ENCODE assay signal across 8 cellular contexts in the genomic region with DNA sequence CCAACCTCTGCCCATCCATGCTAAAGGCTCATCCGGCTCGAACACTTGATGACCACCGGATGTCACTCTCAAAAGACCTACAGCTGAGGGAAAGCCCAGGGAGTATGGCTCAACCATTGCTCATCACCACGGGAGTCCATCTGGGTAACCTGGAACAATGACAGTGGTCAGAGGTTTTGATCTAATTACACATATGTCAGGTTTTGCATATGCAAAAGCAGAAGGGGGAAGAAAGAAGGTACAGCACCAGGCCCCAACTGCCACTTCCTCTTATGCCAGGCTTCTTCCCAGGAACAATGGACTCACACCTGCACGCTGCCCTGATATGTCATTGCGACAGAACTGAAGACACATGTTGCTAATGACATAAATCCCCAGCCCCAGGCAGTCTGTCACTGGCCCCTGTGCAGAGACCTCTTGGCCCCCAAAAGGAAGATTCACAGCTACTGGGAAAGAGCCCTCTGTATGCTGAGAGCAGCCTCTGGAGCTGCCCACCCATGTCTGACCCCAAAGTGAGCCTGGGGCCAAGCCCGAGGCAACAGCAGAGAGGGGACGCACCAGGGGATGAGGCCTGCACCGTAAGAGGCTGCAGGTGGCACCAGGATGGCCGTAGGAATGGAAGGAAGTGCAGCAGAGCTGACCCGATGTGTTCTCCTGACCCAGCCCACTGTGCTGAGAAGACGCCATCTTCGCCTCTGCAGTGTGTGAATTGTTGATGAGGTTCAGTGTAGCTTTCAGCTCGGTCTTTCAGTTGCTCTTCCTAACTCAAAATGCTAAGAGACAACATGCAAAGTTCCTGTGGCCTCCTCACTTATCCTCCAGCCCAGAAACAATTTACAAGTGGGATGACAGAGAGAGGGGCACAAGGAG. TPM values are rescaled to one million over a fixed set of nuclear protein-coding genes. Genes with fewer than 3 reads are reported as not detected.
DNase-seq lines count a peak whose midpoint lies in the region; ATAC-seq and TF ChIP-seq lines count a peak whose summit lies in the region.

No MANE protein-coding gene starts in this region.

- H3K4me1 ChIP-seq in SJSA1 (replicated peaks) (peaks cover 46% of the 10 kb centered on the region), mucosa of descending colon (ENCODE audit: low read depth) (peaks cover 23% of the 10 kb centered on the region)

- H3K9me3 ChIP-seq in SJSA1 (replicated peaks) (0 out of 2 replicates have a peak, but pooled peaks cover 3% of the 10 kb centered on the region), mucosa of descending colon (no peaks in the 10 kb centered on the region)

- DNase-seq in SJSA1 (ENCODE audit: low read depth in 1 of 2, low spot score in 2 of 2): peak; percentile 56 to 73
- DNase-seq in mucosa of descending colon: no peak
- DNase-seq in NCI-H2107 (lab: John Stamatoyannopoulos, UW): no peak
- DNase-seq in HT-29 (ENCODE audit: low spot score): no peak
- DNase-seq in stimulated activated naive CD4-positive, alpha-beta T cell (lab: John Stamatoyannopoulos, UW): no peak

- no peak for TF ChIP-seq CTCF in mucosa of descending colon (IDR thresholded peaks at IDR 0.05)

- no peaks in the 10 kb centered on the region for H3K27me3 ChIP-seq in SJSA1 (replicated peaks)

- peak; percentile 35 for ATAC-seq in GM18502 (IDR thresholded peaks at IDR 0.05; ENCODE audit: poor library complexity, unreplicated experiment)
- peak; percentile 42 for ATAC-seq in HG02840 (IDR thresholded peaks at IDR 0.05; ENCODE audit: low FRiP score, unreplicated experiment)
- peak; percentile 49 for ATAC-seq in mucosa of descending colon
- no peak for ATAC-seq in GM21717 (IDR thresholded peaks at IDR 0.05; ENCODE audit: unreplicated experiment)

- H3K27ac ChIP-seq in SJSA1: peak overlapping the region; percentile 42

- no peak overlapping the region for H3K4me3 ChIP-seq in SJSA1
- no peak overlapping the region for H3K4me3 ChIP-seq in mucosa of descending colon

- intact Hi-C loops in mucosa of descending colon (cut with DNase I, micrococcal nuclease): no loop called here

- H3K36me3 ChIP-seq in SJSA1 (peaks cover 17% of the 10 kb centered on the region), mucosa of descending colon (ENCODE audit: low read depth) (no peaks in the 10 kb centered on the region)

RNA-seq across cellular contexts. Expression of a gene that starts 26.3 kb away (rescaled TPM):
- total RNA-seq in SJSA1 (2014; rRNA removed; shearing (Covaris generic)): 6.8 and 8.2 TPM in 2 replicates
- 10 to 100 TPM; 36.8 to 49.8 (median 40.0) TPM for total RNA-seq in mucosa of descending colon
- 5.0 and 10.4 TPM in 2 replicates for total RNA-seq in HT-29 (2014; rRNA removed; shearing (Covaris generic))

RNA-seq across cellular contexts. Expression of a gene that starts 50.5 kb away (rescaled TPM):
- not detected in 2 replicates for total RNA-seq in SJSA1 (2014; rRNA removed; shearing (Covaris generic))
- not detected for total RNA-seq in mucosa of descending colon
- total RNA-seq in HT-29 (2014; rRNA removed; shearing (Covaris generic)): 0.05 and 0.20 TPM in 2 replicates

RNA-seq across cellular contexts. Expression of a gene that starts 50.7 kb away (rescaled TPM):
- total RNA-seq in SJSA1 (2014; rRNA removed; shearing (Covaris generic)): 1.2 and 3.0 TPM in 2 replicates
- total RNA-seq in mucosa of descending colon: 1 to 10 TPM; 2.0 to 8.4 (median 2.3) TPM
- total RNA-seq in HT-29 (2014; rRNA removed; shearing (Covaris generic)): 0.81 and 4.5 TPM in 2 replicates

Comparison
In these comparisons a context has a peak if more than half of its experiments do, and no peak if none do; other contexts are left out.
1. DNase-seq: peak in SJSA1 (2 of 2); none in mucosa of descending colon (0 of 3), NCI-H2107 (single experiment), HT-29 (single experiment) and stimulated activated naive CD4-positive, alpha-beta T cell (0 of 6).